ENCODE assay signal across 27 cellular contexts in genomic region chr10:13316635-13317311, GRCh38.
"Had no signal": no experiment of that assay in that cellular context is flagged by ENCODE, and none has a peak within 500 bp of the region (broad histone marks: within the 10 kb centered on the region; RNA-seq: fewer than 3 reads in every experiment).

No MANE protein-coding gene starts in this region.

- H3K27ac ChIP-seq: left lung, lower lobe of right lung, neural progenitor cell, neutrophil, parathyroid adenoma, right atrium auricular region, right lobe of liver, tibial nerve, uterus had no signal

- H3K27me3 Mint-ChIP-seq: naive B cell; stimulated activated memory B cell treated with anti-CD40 and anti-IgM and Interleukin-4, amounts not matched to agents 10 μg/mL and 1 μg/mL and 100 μg/mL, for 72 hours; stimulated activated naive CD8-positive, alpha-beta T cell treated with anti-CD3 and anti-CD28 coated beads, Interleukin-15, amount 100 ng/mL, for 72 hours; type B pancreatic cell had no signal

- DNase-seq: kidney; left colon; left lung; lower lobe of right lung; mammary epithelial cell; mesenchymal stem cell; naive B cell; natural killer cell; nephron progenitor cell; occipital lobe; right lobe of liver; stimulated activated CD4-positive, alpha-beta T cell treated with anti-CD3 and anti-CD28 coated beads, Interleukin-1b, Interleukin-23, amount 100 ng/mL, for 48 hours; stimulated activated CD4-positive, alpha-beta T cell treated with anti-CD3 and anti-CD28 coated beads, Interleukin-2, amount 100 ng/mL, for 48 hours; stimulated activated CD4-positive, alpha-beta T cell treated with anti-CD3 and anti-CD28 coated beads, Interleukin-4, amount 100 ng/mL, for 4 hours; stimulated activated CD8-positive, alpha-beta memory T cell treated with anti-CD3 and anti-CD28 coated beads, Interleukin-4, amount 100 ng/mL, for 48 hours; stimulated activated naive CD4-positive, alpha-beta T cell treated with Interleukin-2 at 50 U/mL for 16 hours; stimulated activated naive CD8-positive, alpha-beta T cell treated with anti-CD3 and anti-CD28 coated beads, Interleukin-15, amount 100 ng/mL, for 72 hours; substantia nigra had no signal

- H2AFZ ChIP-seq: neural progenitor cell, parathyroid adenoma had no signal

- H3K36me3 ChIP-seq: neural progenitor cell, uterus had no signal

- H3K9me3 Mint-ChIP-seq: naive B cell; natural killer cell; nephron progenitor cell; neural progenitor cell; stimulated activated memory B cell treated with anti-CD40 and anti-IgM and Interleukin-4, amounts not matched to agents 10 μg/mL and 1 μg/mL and 100 μg/mL, for 72 hours; stimulated activated naive CD8-positive, alpha-beta T cell treated with anti-CD3 and anti-CD28 coated beads, Interleukin-15, amount 100 ng/mL, for 72 hours; type B pancreatic cell had no signal

- H3K4me3 Mint-ChIP-seq: naive B cell; natural killer cell; nephron progenitor cell; neural progenitor cell; stimulated activated memory B cell treated with anti-CD40 and anti-IgM and Interleukin-4, amounts not matched to agents 10 μg/mL and 1 μg/mL and 100 μg/mL, for 72 hours; stimulated activated naive CD8-positive, alpha-beta T cell treated with anti-CD3 and anti-CD28 coated beads, Interleukin-15, amount 100 ng/mL, for 72 hours; type B pancreatic cell had no signal

- H3K9me3 ChIP-seq: left lung, lower lobe of right lung, neutrophil, right atrium auricular region, right lobe of liver, tibial nerve, uterus had no signal

- H3K36me3 Mint-ChIP-seq: natural killer cell had no signal

- H3K27ac Mint-ChIP-seq: naive B cell; natural killer cell; neural progenitor cell; stimulated activated memory B cell treated with anti-CD40 and anti-IgM and Interleukin-4, amounts not matched to agents 10 μg/mL and 1 μg/mL and 100 μg/mL, for 72 hours; type B pancreatic cell had no signal

- H3K4me3 ChIP-seq: left lung, lower lobe of right lung, neural progenitor cell, right atrium auricular region, right lobe of liver, smooth muscle cell, tibial nerve, uterus had no signal

- H3K4me1 Mint-ChIP-seq: naive B cell; natural killer cell; neural progenitor cell; stimulated activated memory B cell treated with anti-CD40 and anti-IgM and Interleukin-4, amounts not matched to agents 10 μg/mL and 1 μg/mL and 100 μg/mL, for 72 hours; stimulated activated naive CD8-positive, alpha-beta T cell treated with anti-CD3 and anti-CD28 coated beads, Interleukin-15, amount 100 ng/mL, for 72 hours had no signal

- H3K4me2 ChIP-seq: neural progenitor cell, smooth muscle cell had no signal

- H3K27me3 ChIP-seq: left lung, neural progenitor cell, neutrophil, right atrium auricular region, right lobe of liver, tibial nerve, uterus had no signal

- H3K9ac ChIP-seq: neural progenitor cell, parathyroid adenoma had no signal

- H3K4me1 ChIP-seq: left lung, lower lobe of right lung, neural progenitor cell, parathyroid adenoma, right atrium auricular region, right lobe of liver, tibial nerve, uterus had no signal

- H3K79me2 ChIP-seq: parathyroid adenoma had no signal

- ATAC-seq: left colon; natural killer cell; stimulated activated memory B cell treated with anti-CD40 and anti-IgM and Interleukin-4, amounts not matched to agents 10 μg/mL and 1 μg/mL and 100 μg/mL, for 72 hours; stimulated activated naive CD8-positive, alpha-beta T cell treated with anti-CD3 and anti-CD28 coated beads, Interleukin-15, amount 100 ng/mL, for 72 hours had no signal
